ENCODE assay signal across 23 cellular contexts in genomic region chr2:183606022-183606717, GRCh38.
"Had no signal": no experiment of that assay in that cellular context is flagged by ENCODE, and none has a peak within 500 bp of the region (broad histone marks: within the 10 kb centered on the region; RNA-seq: fewer than 3 reads in every experiment).

No MANE protein-coding gene starts in this region.

- H3K27ac Mint-ChIP-seq: naive thymus-derived CD4-positive, alpha-beta T cell; natural killer cell treated with Interleukin-12 subunit alpha and Interleukin-12 subunit beta and Interleukin-15 and Interleukin-18, amount 100 ng/mL, for 72 hours; progenitor cell of endocrine pancreas; stimulated activated effector memory CD8-positive, alpha-beta T cell treated with anti-CD3 and anti-CD28 coated beads, Interleukin-12 subunit alpha, Interleukin-12 subunit beta, amount 100 ng/mL, for 72 hours; stimulated activated naive CD8-positive, alpha-beta T cell treated with anti-CD3 and anti-CD28 coated beads, Interleukin-15, Interleukin-2, amounts not matched to agents 100 ng/mL and 50 ng/mL, for 24 hours had no signal

- H3K27ac ChIP-seq: left ventricle myocardium inferior, ovary, right atrium auricular region, right lobe of liver, suprapubic skin, thoracic aorta, tibial artery, upper lobe of right lung had no signal

- H3K9me3 ChIP-seq: left ventricle myocardium inferior, mucosa of descending colon, ovary, right atrium auricular region, right lobe of liver, suprapubic skin, thoracic aorta, tibial artery, upper lobe of right lung had no signal

- H3K4me2 ChIP-seq: smooth muscle cell had no signal

- DNase-seq: islet precursor cell; left ventricle myocardium inferior; midbrain; mucosa of descending colon; naive thymus-derived CD4-positive, alpha-beta T cell; ovary; right lobe of liver; stimulated activated CD4-positive, alpha-beta T cell treated with anti-CD3 and anti-CD28 coated beads, Interleukin-1b, Interleukin-23, amount 100 ng/mL, for 48 hours; stimulated activated CD4-positive, alpha-beta T cell treated with anti-CD3 and anti-CD28 coated beads, Interleukin-4, amount 100 ng/mL, for 1 hour; stimulated activated naive CD4-positive, alpha-beta T cell; tibial artery; trophoblast cell; upper lobe of right lung had no signal

- FAIRE-seq: urothelium cell line had no signal

- H3K27me3 ChIP-seq: ovary, right atrium auricular region, right lobe of liver, suprapubic skin, tibial artery, upper lobe of right lung had no signal

- H3K36me3 Mint-ChIP-seq: naive thymus-derived CD4-positive, alpha-beta T cell; natural killer cell treated with Interleukin-12 subunit alpha and Interleukin-12 subunit beta and Interleukin-15 and Interleukin-18, amount 100 ng/mL, for 72 hours; stimulated activated effector memory CD8-positive, alpha-beta T cell treated with anti-CD3 and anti-CD28 coated beads, Interleukin-12 subunit alpha, Interleukin-12 subunit beta, amount 100 ng/mL, for 72 hours had no signal

- H3K4me1 ChIP-seq: left ventricle myocardium inferior, right atrium auricular region, right lobe of liver, suprapubic skin, tibial artery, upper lobe of right lung had no signal

- H3K36me3 ChIP-seq: left ventricle myocardium inferior, ovary, right atrium auricular region, right lobe of liver, suprapubic skin, thoracic aorta, tibial artery, upper lobe of right lung had no signal

- H3K27me3 Mint-ChIP-seq: naive thymus-derived CD4-positive, alpha-beta T cell; natural killer cell treated with Interleukin-12 subunit alpha and Interleukin-12 subunit beta and Interleukin-15 and Interleukin-18, amount 100 ng/mL, for 72 hours; progenitor cell of endocrine pancreas; stimulated activated naive CD8-positive, alpha-beta T cell treated with anti-CD3 and anti-CD28 coated beads, Interleukin-15, Interleukin-2, amounts not matched to agents 100 ng/mL and 50 ng/mL, for 24 hours had no signal

- H3K4me3 ChIP-seq: left ventricle myocardium inferior, lung, mucosa of descending colon, ovary, right atrium auricular region, right lobe of liver, smooth muscle cell, suprapubic skin, thoracic aorta, tibial artery, upper lobe of right lung had no signal

- H3K4me3 Mint-ChIP-seq: naive thymus-derived CD4-positive, alpha-beta T cell; natural killer cell treated with Interleukin-12 subunit alpha and Interleukin-12 subunit beta and Interleukin-15 and Interleukin-18, amount 100 ng/mL, for 72 hours; stimulated activated effector memory CD8-positive, alpha-beta T cell treated with anti-CD3 and anti-CD28 coated beads, Interleukin-12 subunit alpha, Interleukin-12 subunit beta, amount 100 ng/mL, for 72 hours; stimulated activated naive CD8-positive, alpha-beta T cell treated with anti-CD3 and anti-CD28 coated beads, Interleukin-15, Interleukin-2, amounts not matched to agents 100 ng/mL and 50 ng/mL, for 24 hours had no signal

- ATAC-seq: naive thymus-derived CD4-positive, alpha-beta T cell; natural killer cell treated with Interleukin-12 subunit alpha and Interleukin-12 subunit beta and Interleukin-15 and Interleukin-18, amount 100 ng/mL, for 72 hours; right lobe of liver; stimulated activated effector memory CD8-positive, alpha-beta T cell treated with anti-CD3 and anti-CD28 coated beads, Interleukin-12 subunit alpha, Interleukin-12 subunit beta, amount 100 ng/mL, for 72 hours; upper lobe of right lung had no signal

- H3K4me1 Mint-ChIP-seq: naive thymus-derived CD4-positive, alpha-beta T cell; stimulated activated effector memory CD8-positive, alpha-beta T cell treated with anti-CD3 and anti-CD28 coated beads, Interleukin-12 subunit alpha, Interleukin-12 subunit beta, amount 100 ng/mL, for 72 hours had no signal
